ENCODE assay signal across 8 cellular contexts in the genomic region with DNA sequence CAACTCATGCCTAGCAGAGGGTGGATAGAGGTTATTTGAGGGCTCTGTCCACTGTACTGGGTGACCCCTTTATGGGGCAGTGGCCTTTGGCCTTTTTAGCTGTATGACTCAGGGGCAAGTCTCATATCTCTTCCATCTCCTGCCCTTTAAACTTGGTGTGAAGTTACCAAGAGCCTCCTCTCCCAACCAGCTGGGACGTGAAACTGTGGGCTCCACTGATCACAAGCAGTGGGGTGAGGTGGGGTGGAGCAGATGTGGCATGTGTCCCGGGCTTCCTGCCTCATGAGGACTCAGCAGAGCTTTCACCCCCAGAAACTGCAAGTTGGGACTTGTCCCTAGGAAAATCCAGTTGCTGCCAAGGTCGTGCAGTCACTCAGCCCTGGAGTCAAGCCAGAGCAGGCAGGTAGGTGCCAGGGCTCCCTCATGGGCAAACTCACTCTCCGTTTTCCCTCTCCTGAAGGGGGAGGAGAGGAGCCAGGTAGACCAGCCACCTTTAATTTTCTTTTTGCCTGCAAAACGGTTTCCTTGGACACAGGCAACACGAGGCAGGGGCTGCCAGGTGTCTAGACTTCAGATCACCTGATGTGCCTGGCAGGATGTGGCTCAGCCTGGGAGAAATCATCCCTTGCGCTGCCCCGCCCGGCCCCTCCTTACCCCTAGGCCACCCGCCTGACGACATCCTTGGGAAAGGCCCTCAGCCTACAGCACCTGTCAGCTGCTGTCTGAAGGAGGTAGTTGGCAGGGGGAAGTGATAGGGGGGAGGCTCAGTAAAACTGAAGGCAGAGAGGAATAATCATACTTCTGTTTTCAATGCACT. TPM values are rescaled to one million over a fixed set of nuclear protein-coding genes. Genes with fewer than 3 reads are reported as not detected.
DNase-seq lines count a peak whose midpoint lies in the region; TF ChIP-seq lines count a peak whose summit lies in the region.

No MANE protein-coding gene starts in this region.

- H3K9me3 ChIP-seq in colonic mucosa: no peaks in the 10 kb centered on the region

- intact Hi-C loops in colonic mucosa (cut with DNase I): loop anchor here (2.0 kb wide), 1 partner anchor 60 kb away; no protein-coding TSS in a partner anchor

- H3K36me3 ChIP-seq in colonic mucosa: peaks cover 31% of the 10 kb centered on the region

- no peak overlapping the region for H3K27ac Mint-ChIP-seq in nephron

- H3K27me3 Mint-ChIP-seq in nephron (ENCODE audit: low read depth): peaks cover 12% of the 10 kb centered on the region

- no peak for TF ChIP-seq CTCF in VCaP (conservative IDR thresholded peaks at IDR 0.05)
- TF ChIP-seq CTCF in colonic mucosa (IDR thresholded peaks at IDR 0.05): no peak
- no peak for TF ChIP-seq CTCF in nephron (IDR thresholded peaks at IDR 0.05; ENCODE audit: unreplicated experiment in 3 of 3)

- peaks cover 19% of the 10 kb centered on the region for H3K4me1 ChIP-seq in colonic mucosa

- H3K4me3 Mint-ChIP-seq in nephron: peak overlapping the region; percentile 51 to 80 (median 80)

- H3K27ac ChIP-seq in VCaP: peak overlapping the region; percentile 76
- peak overlapping the region; percentile 38 for H3K27ac ChIP-seq in colonic mucosa

- H3K4me1 Mint-ChIP-seq in nephron: peaks cover 31% of the 10 kb centered on the region

- H3K27me3 ChIP-seq in colonic mucosa: no peaks in the 10 kb centered on the region

- no peaks in the 10 kb centered on the region for H3K9me3 Mint-ChIP-seq in nephron

- H3K4me3 ChIP-seq in colonic mucosa: no peak overlapping the region

- H3K36me3 Mint-ChIP-seq in nephron (ENCODE audit: low read depth): peaks cover 12% of the 10 kb centered on the region

- H3K9ac ChIP-seq in colonic mucosa (ENCODE audit: low read depth in 2 of 2, low read length in 2 of 2): peak overlapping the region in 1 of 2 donors; percentile 59

- DNase-seq in activated naive CD4-positive, alpha-beta T cell treated with Interleukin-2 at 50 U/mL for 16 hours: peak; percentile 73
- DNase-seq in activated naive CD4-positive, alpha-beta T cell (lab: John Stamatoyannopoulos, UW): no peak
- DNase-seq in NCI-H1417 treated with DMSO at 0.1 percent for 48 hours (lab: John Stamatoyannopoulos, UW) (peak; percentile 58), colonic mucosa (peak; percentile 86), GM03348 (ENCODE audit: low spot score) (no peak), SK-N-DZ (ENCODE audit: low spot score) (no peak)

RNA-seq across cellular contexts. Expression of gene CDKN1A, which starts 4.0 kb away (rescaled TPM):
- total RNA-seq in colonic mucosa: 100 to 1,000 TPM; 157 to 286 TPM
- polyA plus RNA-seq in SK-N-DZ (2014; cell fraction: cytosol; rRNA removed): 3.6 and 5.1 TPM in 2 replicates
- polyA plus RNA-seq in SK-N-DZ (2014; cell fraction: nucleus; rRNA removed): 2.3 and 2.7 TPM in 2 replicates

RNA-seq across cellular contexts. Expression of gene RAB44, which starts 15.1 kb away (rescaled TPM):
- total RNA-seq in colonic mucosa: under 1 TPM; 0.08 to 0.30 TPM
- not detected in 2 replicates for polyA plus RNA-seq in SK-N-DZ (2014; cell fraction: cytosol; rRNA removed)
- not detected in 2 replicates for polyA plus RNA-seq in SK-N-DZ (2014; cell fraction: nucleus; rRNA removed)

Comparison
In these comparisons a context has a peak if more than half of its experiments do, and no peak if none do; other contexts are left out.
1. DNase-seq: peak in activated naive CD4-positive, alpha-beta T cell treated with Interleukin-2 at 50 U/mL for 16 hours (single experiment), NCI-H1417 treated with DMSO at 0.1 percent for 48 hours (single experiment) and colonic mucosa (single experiment); none in activated naive CD4-positive, alpha-beta T cell (0 of 4), GM03348 (single experiment) and SK-N-DZ (single experiment).